19 cellular contexts compared by ENCODE assay signal in genomic region chr6:39777661-39778060, GRCh38. TPM values are rescaled to one million over a fixed set of nuclear protein-coding genes. Genes with fewer than 3 reads are reported as not detected.
DNase-seq lines count a peak whose midpoint lies in the region; ATAC-seq and TF ChIP-seq lines count a peak whose summit lies in the region.
"Had no signal": no experiment of that assay in that cellular context is flagged by ENCODE, and none has a peak within 500 bp of the region (broad histone marks: within the 10 kb centered on the region; RNA-seq: fewer than 3 reads in every experiment).

No MANE protein-coding gene starts in this region.

- ATAC-seq in heart right ventricle, result peak in 7 of 8 donors; percentile 37 to 84 (median 68)
- ATAC-seq in GM21723 (IDR thresholded peaks at IDR 0.05; ENCODE audit: unreplicated experiment), result no peak
- ATAC-seq: GM12878 had no signal

- H3K27me3 ChIP-seq in heart right ventricle, result no peaks in the 10 kb centered on the region
- H3K27me3 ChIP-seq in ovary, result no peaks in the 10 kb centered on the region

- H3K27me3 Mint-ChIP-seq in brain, result peaks cover 2% of the 10 kb centered on the region
- H3K27me3 Mint-ChIP-seq in neural crest cell (ENCODE audit: low read depth), result no peaks in the 10 kb centered on the region
- no peaks in the 10 kb centered on the region for H3K27me3 Mint-ChIP-seq in progenitor cell of endocrine pancreas
- H3K27me3 Mint-ChIP-seq: stimulated activated naive CD8-positive, alpha-beta T cell treated with anti-CD3 and anti-CD28 coated beads, Interleukin-15, Interleukin-2, amounts not matched to agents 100 ng/mL and 50 ng/mL, for 24 hours had no signal

- 65 to 71% methylated on average over 4 of the region's 4 CpGs for WGBS in heart right ventricle, 2 donors
- 90 to 95% (median 90%) methylated on average over 4 of the region's 4 CpGs for WGBS in ovary, 3 donors

- no peak overlapping the region for H3K4me3 Mint-ChIP-seq in brain
- no peak overlapping the region for H3K4me3 Mint-ChIP-seq in neural crest cell
- no peak overlapping the region for H3K4me3 Mint-ChIP-seq in progenitor cell of endocrine pancreas (ENCODE audit: low read depth)
- H3K4me3 Mint-ChIP-seq: CD14-positive monocyte; mesothelial cell of epicardium; stimulated activated naive CD8-positive, alpha-beta T cell treated with anti-CD3 and anti-CD28 coated beads, Interleukin-15, Interleukin-2, amounts not matched to agents 100 ng/mL and 50 ng/mL, for 24 hours had no signal

- H3K9me3 ChIP-seq in heart right ventricle (no peaks in the 10 kb centered on the region), ovary (no peaks in the 10 kb centered on the region)
- H3K9me3 ChIP-seq: neutrophil had no signal

- peak overlapping the region in 3 of 5 experiments; percentile 10 to 37 (median 31) for H3K27ac Mint-ChIP-seq in brain
- peak overlapping the region; percentile 97 for H3K27ac Mint-ChIP-seq in neural crest cell (ENCODE audit: unreplicated experiment)
- no peak overlapping the region for H3K27ac Mint-ChIP-seq in progenitor cell of endocrine pancreas
- H3K27ac Mint-ChIP-seq: stimulated activated naive CD8-positive, alpha-beta T cell treated with anti-CD3 and anti-CD28 coated beads, Interleukin-15, Interleukin-2, amounts not matched to agents 100 ng/mL and 50 ng/mL, for 24 hours had no signal

- H3K4me1 ChIP-seq in heart right ventricle (peaks cover 0 to 12% (median 6%) of the 10 kb centered on the region in 9 donors), ovary (ENCODE audit: insufficient read depth) (no peaks in the 10 kb centered on the region)

- peak overlapping the region in 3 of 10 donors; percentile 26 to 56 (median 33) for H3K27ac ChIP-seq in heart right ventricle
- H3K27ac ChIP-seq in substantia nigra (ENCODE audit: low read depth, low read length, poor library complexity, severe bottlenecking), result peak overlapping the region; percentile 65
- H3K27ac ChIP-seq in ovary, result no peak overlapping the region
- H3K27ac ChIP-seq: neutrophil had no signal

- H3K36me3 Mint-ChIP-seq in brain (no peaks in the 10 kb centered on the region), neural crest cell (ENCODE audit: low read depth) (no peaks in the 10 kb centered on the region), progenitor cell of endocrine pancreas (ENCODE audit: insufficient read depth) (no peaks in the 10 kb centered on the region)
- H3K36me3 Mint-ChIP-seq: CD14-positive monocyte, mesothelial cell of epicardium had no signal

- H3K36me3 ChIP-seq in heart right ventricle (no peaks in the 10 kb centered on the region), ovary (no peaks in the 10 kb centered on the region)
- H3K36me3 ChIP-seq: neutrophil had no signal

- TF ChIP-seq POLR2A in ovary (IDR thresholded peaks at IDR 0.05), result no peak

- intact Hi-C loops in heart right ventricle (cut with DNase I), result no loop called here
- intact Hi-C loops in ovary (cut with DNase I), result no loop called here

- H3K4me3 ChIP-seq in heart right ventricle (no peak overlapping the region), ovary (no peak overlapping the region)
- H3K4me3 ChIP-seq: GM12878 had no signal

- DNase-seq in heart right ventricle (peak in 1 of 2 donors; percentile 39), neural crest cell (ENCODE audit: low read depth, low spot score) (no peak), substantia nigra (lab: John Stamatoyannopoulos, UW) (peak in 11 of 49 donors; percentile 6 to 59 (median 23)), T-helper 1 cell (no peak), progenitor cell of endocrine pancreas (ENCODE audit: low spot score, unreplicated experiment) (no peak), ovary (no peak)
- DNase-seq: ACHN, activated gamma-delta T cell treated with Interleukin-2 at 50 U/mL for 16 hours, DMS 273 treated with DMSO at 0.1 percent for 48 hours, NCI-H526 treated with DMSO at 0.1 percent for 48 hours, OCI-M1 had no signal

- H3K9me3 Mint-ChIP-seq in brain, result peaks cover 0 to 6% (median 0%) of the 10 kb centered on the region in 5 experiments
- peaks cover 3% of the 10 kb centered on the region for H3K9me3 Mint-ChIP-seq in neural crest cell
- no peaks in the 10 kb centered on the region for H3K9me3 Mint-ChIP-seq in progenitor cell of endocrine pancreas (ENCODE audit: low read depth)
- H3K9me3 Mint-ChIP-seq: stimulated activated naive CD8-positive, alpha-beta T cell treated with anti-CD3 and anti-CD28 coated beads, Interleukin-15, Interleukin-2, amounts not matched to agents 100 ng/mL and 50 ng/mL, for 24 hours had no signal

- peaks cover 30% of the 10 kb centered on the region for H3K4me1 Mint-ChIP-seq in brain
- peaks cover 29% of the 10 kb centered on the region for H3K4me1 Mint-ChIP-seq in neural crest cell
- H3K4me1 Mint-ChIP-seq in progenitor cell of endocrine pancreas (ENCODE audit: low read depth), result no peaks in the 10 kb centered on the region
- H3K4me1 Mint-ChIP-seq: CD14-positive monocyte had no signal

- TF ChIP-seq CTCF in brain (conservative IDR thresholded peaks at IDR 0.05) (no peak), heart right ventricle (IDR thresholded peaks at IDR 0.05) (no peak), neural crest cell (conservative IDR thresholded peaks at IDR 0.05) (no peak), progenitor cell of endocrine pancreas (IDR thresholded peaks at IDR 0.05; ENCODE audit: unreplicated experiment) (no peak), ovary (IDR thresholded peaks at IDR 0.05) (no peak)

- no peak for TF ChIP-seq EP300 in ovary (IDR thresholded peaks at IDR 0.05)

RNA-seq across cellular contexts. Expression of gene DAAM2, which starts 14.5 kb away (rescaled TPM):
- 63.4 TPM for polyA plus RNA-seq in brain (ENCODE audit: insufficient read depth, low read depth, low replicate concordance)
- total RNA-seq in heart right ventricle, result 10 to 100 TPM in 9 of 10 donors, 1 to 10 TPM in 1; 7.7 to 25.9 (median 12.2) TPM
- 10 to 100 TPM in 1 of 2 donors, 1 to 10 TPM in 1; 6.0 to 16.3 TPM for polyA plus RNA-seq in heart right ventricle
- 17.6 and 18.2 TPM in 2 replicates for total RNA-seq in neural crest cell
- total RNA-seq in progenitor cell of endocrine pancreas, result 6.3 and 6.6 TPM in 2 replicates
- 10 to 100 TPM in 6 of 7 donors, 1 to 10 TPM in 1; 8.5 to 25.2 (median 18.5) TPM for total RNA-seq in ovary
- 10 to 100 TPM in 1 of 2 donors, 1 to 10 TPM in 1; 9.8 to 27.8 TPM for polyA plus RNA-seq in ovary
- total RNA-seq: T-helper 1 cell treated with Interleukin-12 subunit alpha and Interleukin-12 subunit beta and Interleukin-4 antibody, amounts not matched to agents 30 ng/mL and 1 ng/mL, for 36 hours had no signal
- polyA plus RNA-seq: CD14-positive monocyte had no signal

RNA-seq across cellular contexts. Expression of gene KIF6, which starts 52.5 kb away (rescaled TPM):
- polyA plus RNA-seq in brain (ENCODE audit: insufficient read depth, low read depth, low replicate concordance) (3.3 TPM), heart right ventricle (under 1 TPM in 1 of 2 donors, not detected in 1; 0.01 TPM), ovary (1 to 10 TPM in 1 of 2 donors, under 1 TPM in 1; 0.15 to 1.5 TPM)
- total RNA-seq in heart right ventricle (1 to 10 TPM in 1 of 10 donors, under 1 TPM in 8, not detected in 1; 0.28 to 1.6 (median 0.45) TPM), neural crest cell (1.5 and 2.3 TPM in 2 replicates), progenitor cell of endocrine pancreas (2.5 and 2.9 TPM in 2 replicates), ovary (1 to 10 TPM in 2 of 7 donors, under 1 TPM in 5; 0.12 to 2.1 (median 0.82) TPM)
- polyA plus RNA-seq: CD14-positive monocyte had no signal
